18 cellular contexts compared by ENCODE assay signal in genomic region chr6:70172252-70172651, GRCh38.
DNase-seq lines count a peak whose midpoint lies in the region; ATAC-seq and TF ChIP-seq lines count a peak whose summit lies in the region.
"Had no signal": no experiment of that assay in that cellular context is flagged by ENCODE, and none has a peak within 500 bp of the region (broad histone marks: within the 10 kb centered on the region; RNA-seq: fewer than 3 reads in every experiment).

No MANE protein-coding gene starts in this region.

- H3K4me1 ChIP-seq in Loucy (ENCODE audit: insufficient read depth, low read length, poor library complexity, severe bottlenecking) = peaks cover 25% of the 10 kb centered on the region
- no peaks in the 10 kb centered on the region for H3K4me1 ChIP-seq in hepatocyte (ENCODE audit: insufficient read depth)
- no peaks in the 10 kb centered on the region for H3K4me1 ChIP-seq in smooth muscle cell (ENCODE audit: low read depth)
- H3K4me1 ChIP-seq in PC-9 (replicated peaks; ENCODE audit: insufficient read depth) = no peaks in the 10 kb centered on the region
- no peaks in the 10 kb centered on the region for H3K4me1 ChIP-seq in body of pancreas
- H3K4me1 ChIP-seq: A549, BLaER1 had no signal

- POLR2A ChIA-PET in WTC11 (lab: Charles Lee) (no interaction called here), PC-9 (lab: Charles Lee; ENCODE audit: unreplicated experiment) (no interaction called here)

- no peaks in the 10 kb centered on the region for H3K4me1 Mint-ChIP-seq in WTC11
- H3K4me1 Mint-ChIP-seq: CD14-positive monocyte; CD4-positive, alpha-beta memory T cell; H9 had no signal

- 57% methylated on average over 2 of the region's 2 CpGs for WGBS in hepatocyte (ENCODE audit: low lambda C conversion rate, missing lambda C conversion rate)
- WGBS in smooth muscle cell (ENCODE audit: low lambda C conversion rate) = 38% methylated on average over 2 of the region's 2 CpGs
- WGBS in body of pancreas, 2 donors = 77 to 81% methylated on average over 2 of the region's 2 CpGs

- no peak overlapping the region for H3K4me3 Mint-ChIP-seq in WTC11
- H3K4me3 Mint-ChIP-seq: CD14-positive monocyte; CD4-positive, alpha-beta memory T cell; H9 had no signal

- no peaks in the 10 kb centered on the region for H4K20me1 ChIP-seq in Loucy (ENCODE audit: insufficient read depth, low read length, poor library complexity, severe bottlenecking)
- H4K20me1 ChIP-seq in hepatocyte (ENCODE audit: insufficient read depth, poor library complexity, severe bottlenecking) = no peaks in the 10 kb centered on the region
- no peaks in the 10 kb centered on the region for H4K20me1 ChIP-seq in smooth muscle cell (ENCODE audit: low read depth)
- no peaks in the 10 kb centered on the region for H4K20me1 ChIP-seq in PC-9 (ENCODE audit: insufficient read depth)
- H4K20me1 ChIP-seq: BLaER1 had no signal

- no peak for TF ChIP-seq CTCF in Loucy (conservative IDR thresholded peaks at IDR 0.05; ENCODE audit: low read length)
- no peak for TF ChIP-seq CTCF in WTC11 (IDR thresholded peaks at IDR 0.05)
- TF ChIP-seq CTCF in hepatocyte (IDR thresholded peaks at IDR 0.05; ENCODE audit: poor library complexity) = no peak
- no peak for TF ChIP-seq CTCF in smooth muscle cell (IDR thresholded peaks at IDR 0.05; ENCODE audit: borderline replicate concordance, insufficient read depth, poor library complexity, severe bottlenecking)
- TF ChIP-seq CTCF in PC-9 (conservative IDR thresholded peaks at IDR 0.05) = no peak
- TF ChIP-seq CTCF in body of pancreas (IDR thresholded peaks at IDR 0.05) = no peak

- no TSS peak for BruUV-seq in PC-9 (replicated peaks; lab: Mats Ljungman, UMichigan)

- no peaks in the 10 kb centered on the region for H3K9me3 Mint-ChIP-seq in WTC11
- H3K9me3 Mint-ChIP-seq: H9 had no signal

- TF ChIP-seq POLR2A in body of pancreas (IDR thresholded peaks at IDR 0.05) = no peak

- H3K27ac Mint-ChIP-seq in WTC11 = no peak overlapping the region
- H3K27ac Mint-ChIP-seq: CD14-positive monocyte; CD4-positive, alpha-beta memory T cell had no signal

- no peaks in the 10 kb centered on the region for H3K79me2 ChIP-seq in Loucy (ENCODE audit: insufficient read depth, low read length)
- H3K79me2 ChIP-seq in hepatocyte = no peaks in the 10 kb centered on the region
- H3K79me2 ChIP-seq in smooth muscle cell (ENCODE audit: low read depth) = no peaks in the 10 kb centered on the region
- H3K79me2 ChIP-seq in PC-9 (ENCODE audit: low read depth) = no peaks in the 10 kb centered on the region

- no peaks in the 10 kb centered on the region for H3K27me3 Mint-ChIP-seq in WTC11 (ENCODE audit: low read depth)

- H3K9me2 ChIP-seq in Loucy (replicated peaks; ENCODE audit: low read depth, low read length) = no peaks in the 10 kb centered on the region
- H3K9me2 ChIP-seq in hepatocyte (replicated peaks; ENCODE audit: insufficient read depth) = no peaks in the 10 kb centered on the region
- H3K9me2 ChIP-seq in PC-9 (ENCODE audit: insufficient read depth) = no peaks in the 10 kb centered on the region

- ATAC-seq in WTC11 (peak; percentile 56; the same call in 1 of the 2 replicates), body of pancreas (no peak)
- ATAC-seq: A549 had no signal

- H3K4me2 ChIP-seq in Loucy (ENCODE audit: low read depth, low read length, poor library complexity, severe bottlenecking) (peak overlapping the region; percentile 50), hepatocyte (no peak overlapping the region), smooth muscle cell (no peak overlapping the region), PC-9 (no peak overlapping the region)
- H3K4me2 ChIP-seq: A549, BLaER1 had no signal

- H3K27ac ChIP-seq in hepatocyte = peak overlapping the region; percentile 7
- H3K27ac ChIP-seq in smooth muscle cell (ENCODE audit: low read depth) = no peak overlapping the region
- H3K27ac ChIP-seq in PC-9 = no peak overlapping the region
- no peak overlapping the region for H3K27ac ChIP-seq in body of pancreas
- H3K27ac ChIP-seq: 22Rv1, A549, BLaER1, HL-60 had no signal

- H2AFZ ChIP-seq in Loucy (ENCODE audit: low read length) (no peak overlapping the region; the same call in 1 of the 2 replicates), hepatocyte (no peak overlapping the region), smooth muscle cell (ENCODE audit: low read depth) (peak overlapping the region; percentile 41), PC-9 (no peak overlapping the region)

- H3K36me3 Mint-ChIP-seq in WTC11 = no peaks in the 10 kb centered on the region
- H3K36me3 Mint-ChIP-seq: CD14-positive monocyte; CD4-positive, alpha-beta memory T cell had no signal

- intact Hi-C loops in PC-9 (cut with micrococcal nuclease; ENCODE audit: unreplicated experiment) = no loop called here
- intact Hi-C loops in body of pancreas (cut with DNase I) = no loop called here

- no peaks in the 10 kb centered on the region for H3K36me3 ChIP-seq in Loucy (ENCODE audit: insufficient read depth, low read length)
- no peaks in the 10 kb centered on the region for H3K36me3 ChIP-seq in hepatocyte (replicated peaks; ENCODE audit: insufficient read depth, low read depth)
- no peaks in the 10 kb centered on the region for H3K36me3 ChIP-seq in smooth muscle cell (ENCODE audit: low read depth)
- H3K36me3 ChIP-seq in PC-9 (ENCODE audit: low read depth) = no peaks in the 10 kb centered on the region
- H3K36me3 ChIP-seq in body of pancreas (replicated peaks in 1 of 2; ENCODE audit: insufficient read depth in 1 of 2, low read depth in 2 of 2) = no peaks in the 10 kb centered on the region
- H3K36me3 ChIP-seq: BLaER1 had no signal

- H3K27me3 ChIP-seq in Loucy (ENCODE audit: insufficient read depth, low read length, poor library complexity, severe bottlenecking) (no peaks in the 10 kb centered on the region), hepatocyte (no peaks in the 10 kb centered on the region), smooth muscle cell (ENCODE audit: low read depth) (no peaks in the 10 kb centered on the region), PC-9 (ENCODE audit: insufficient read depth, low read depth) (no peaks in the 10 kb centered on the region), body of pancreas (no peaks in the 10 kb centered on the region)
- H3K27me3 ChIP-seq: BLaER1 had no signal

- H3K9me3 ChIP-seq in Loucy (ENCODE audit: insufficient read depth, low read depth, low read length) (no peaks in the 10 kb centered on the region), hepatocyte (ENCODE audit: low read depth) (no peaks in the 10 kb centered on the region), smooth muscle cell (replicated peaks; ENCODE audit: low read depth) (no peaks in the 10 kb centered on the region), PC-9 (ENCODE audit: insufficient read depth, low read depth) (no peaks in the 10 kb centered on the region), body of pancreas (no peaks in the 10 kb centered on the region)
- H3K9me3 ChIP-seq: A549, BLaER1 had no signal

- DNase-seq in WTC11 (ENCODE audit: low spot score) (no peak), hepatocyte (ENCODE audit: low spot score) (no peak), smooth muscle cell (lab: John Stamatoyannopoulos, UW; ENCODE audit: unreplicated experiment) (no peak), PC-9 (no peak), body of pancreas (no peak)
- no peak for DNase-seq in stimulated activated CD8-positive, alpha-beta memory T cell treated with anti-CD3 and anti-CD28 coated beads, Interleukin-4, amount 100 ng/mL, for 48 hours
- DNase-seq: CD4-positive, alpha-beta memory T cell; DMS153; DMS79 treated with DMSO at 0.1 percent for 48 hours; GF-D8; GOT3; H9 had no signal

- CTCF ChIA-PET in WTC11 (lab: Charles Lee) = no interaction called here
- CTCF ChIA-PET in PC-9 (lab: Charles Lee) = no interaction called here

- H3K9ac ChIP-seq in Loucy (ENCODE audit: low read depth, low read length, poor library complexity, severe bottlenecking) (no peak overlapping the region), smooth muscle cell (ENCODE audit: low read depth) (no peak overlapping the region)
- H3K9ac ChIP-seq: BLaER1 had no signal

- H3F3A ChIP-seq in Loucy (ENCODE audit: low read depth) (no peaks in the 10 kb centered on the region), smooth muscle cell (ENCODE audit: low read depth) (no peaks in the 10 kb centered on the region), PC-9 (ENCODE audit: insufficient read depth, low read depth) (no peaks in the 10 kb centered on the region)

- no peak overlapping the region for H3K4me3 ChIP-seq in Loucy (ENCODE audit: low read length, poor library complexity, severe bottlenecking)
- no peak overlapping the region for H3K4me3 ChIP-seq in hepatocyte
- H3K4me3 ChIP-seq in smooth muscle cell = no peak overlapping the region
- H3K4me3 ChIP-seq in PC-9 = no peak overlapping the region
- H3K4me3 ChIP-seq in body of pancreas = no peak overlapping the region
- H3K4me3 ChIP-seq: A549, BLaER1 had no signal

TF ChIP-seq in WTC11, 78 proteins besides CTCF, POLR2A, EP300 and RAD21 (continues in another document):
- no peak for TF ChIP-seq SOX15 (CRISPR knock-in tag; IDR thresholded peaks at IDR 0.05)
- TF ChIP-seq NR1H2 (CRISPR knock-in tag; IDR thresholded peaks at IDR 0.05) = no peak
- no peak for TF ChIP-seq SMAD3 (CRISPR knock-in tag; IDR thresholded peaks at IDR 0.05; ENCODE audit: borderline replicate concordance)
- no peak for TF ChIP-seq ZBTB43 (CRISPR knock-in tag; IDR thresholded peaks at IDR 0.05)
